26 cellular contexts compared by ENCODE assay signal in the genomic region with DNA sequence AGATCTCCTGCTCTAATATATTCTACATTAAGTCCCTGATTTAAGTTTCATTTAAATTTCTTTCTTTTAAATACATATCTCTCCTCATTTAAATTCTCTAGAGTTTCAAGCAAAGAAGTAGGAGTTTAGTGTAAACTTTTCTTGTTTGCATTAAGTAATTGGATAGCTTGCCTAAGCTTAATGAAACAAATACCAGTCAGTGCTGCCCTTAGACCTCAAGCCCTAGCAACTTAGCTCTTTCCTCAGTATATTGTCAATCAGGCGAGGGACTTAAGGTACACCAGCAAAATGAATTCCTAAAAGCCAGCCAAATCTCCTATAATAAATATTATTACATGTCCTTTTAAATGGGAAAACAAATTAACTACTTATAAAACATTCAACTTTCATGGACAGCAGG.
"Had no signal": no experiment of that assay in that cellular context is flagged by ENCODE, and none has a peak within 500 bp of the region (broad histone marks: within the 10 kb centered on the region; RNA-seq: fewer than 3 reads in every experiment).

No MANE protein-coding gene starts in this region.

- DNase-seq: dermis blood vessel endothelial cell; effector memory CD4-positive, alpha-beta T cell; erythroblast; esophagus squamous epithelium; hypothalamus; immature natural killer cell; islet precursor cell; kidney glomerular epithelial cell; left colon; left ventricle myocardium superior; lower lobe of right lung; natural killer cell; right lobe of liver; small intestine; stimulated activated CD4-positive, alpha-beta T cell treated with anti-CD3 and anti-CD28 coated beads, Interleukin-15, amount 100 ng/mL, for 24 hours; stimulated activated CD4-positive, alpha-beta T cell treated with anti-CD3 and anti-CD28 coated beads, Interleukin-2, amount 100 ng/mL, for 48 hours; stimulated activated naive B cell treated with anti-CD40 and anti-IgM and Interleukin-4, amounts not matched to agents 10 μg/mL and 1 μg/mL and 100 μg/mL, for 72 hours; upper lobe of left lung; uterus had no signal

- H3K9ac ChIP-seq: neural progenitor cell, parathyroid adenoma had no signal

- H3K4me3 Mint-ChIP-seq: immature natural killer cell; natural killer cell; neural progenitor cell; stimulated activated naive B cell treated with anti-CD40 and anti-IgM and Interleukin-4, amounts not matched to agents 10 μg/mL and 1 μg/mL and 100 μg/mL, for 72 hours; stimulated activated naive CD8-positive, alpha-beta T cell treated with anti-CD3 and anti-CD28 coated beads, Interleukin-15, Interleukin-2, amounts not matched to agents 100 ng/mL and 50 ng/mL, for 24 hours had no signal

- H3K27me3 ChIP-seq: esophagus squamous epithelium, neural progenitor cell, right lobe of liver, tibial nerve, upper lobe of left lung, uterus had no signal

- H3K9me3 Mint-ChIP-seq: immature natural killer cell; natural killer cell; stimulated activated naive B cell treated with anti-CD40 and anti-IgM and Interleukin-4, amounts not matched to agents 10 μg/mL and 1 μg/mL and 100 μg/mL, for 72 hours; stimulated activated naive CD8-positive, alpha-beta T cell treated with anti-CD3 and anti-CD28 coated beads, Interleukin-15, Interleukin-2, amounts not matched to agents 100 ng/mL and 50 ng/mL, for 24 hours had no signal

- H3K36me3 Mint-ChIP-seq: immature natural killer cell, natural killer cell had no signal

- ATAC-seq: left colon; left ventricle myocardium superior; lower lobe of right lung; natural killer cell; right lobe of liver; stimulated activated naive B cell treated with anti-CD40 and anti-IgM and Interleukin-4, amounts not matched to agents 10 μg/mL and 1 μg/mL and 100 μg/mL, for 72 hours had no signal

- H3K36me3 ChIP-seq: esophagus squamous epithelium, lower lobe of right lung, neural progenitor cell, right lobe of liver, thoracic aorta, tibial nerve, upper lobe of left lung, uterus had no signal

- H2AFZ ChIP-seq: neural progenitor cell, parathyroid adenoma had no signal

- H3K4me2 ChIP-seq: neural progenitor cell had no signal

- H3K27ac Mint-ChIP-seq: immature natural killer cell; natural killer cell; neural progenitor cell; progenitor cell of endocrine pancreas; stimulated activated naive B cell treated with anti-CD40 and anti-IgM and Interleukin-4, amounts not matched to agents 10 μg/mL and 1 μg/mL and 100 μg/mL, for 72 hours; stimulated activated naive CD8-positive, alpha-beta T cell treated with anti-CD3 and anti-CD28 coated beads, Interleukin-15, Interleukin-2, amounts not matched to agents 100 ng/mL and 50 ng/mL, for 24 hours had no signal

- H3K4me1 ChIP-seq: esophagus squamous epithelium, lower lobe of right lung, right lobe of liver, upper lobe of left lung, uterus had no signal

- H3K4me3 ChIP-seq: coronary artery, esophagus squamous epithelium, lower lobe of right lung, neural progenitor cell, right lobe of liver, thoracic aorta, tibial nerve, upper lobe of left lung, uterus had no signal

- H3K9me3 ChIP-seq: esophagus squamous epithelium, lower lobe of right lung, right lobe of liver, thoracic aorta, tibial nerve, upper lobe of left lung, uterus had no signal

- H3K27me3 Mint-ChIP-seq: progenitor cell of endocrine pancreas; stimulated activated naive B cell treated with anti-CD40 and anti-IgM and Interleukin-4, amounts not matched to agents 10 μg/mL and 1 μg/mL and 100 μg/mL, for 72 hours; stimulated activated naive CD8-positive, alpha-beta T cell treated with anti-CD3 and anti-CD28 coated beads, Interleukin-15, Interleukin-2, amounts not matched to agents 100 ng/mL and 50 ng/mL, for 24 hours had no signal

- H3K27ac ChIP-seq: coronary artery, esophagus squamous epithelium, lower lobe of right lung, neural progenitor cell, parathyroid adenoma, right lobe of liver, thoracic aorta, tibial nerve, upper lobe of left lung, uterus had no signal
